27 cellular contexts compared by ENCODE assay signal in the genomic region with DNA sequence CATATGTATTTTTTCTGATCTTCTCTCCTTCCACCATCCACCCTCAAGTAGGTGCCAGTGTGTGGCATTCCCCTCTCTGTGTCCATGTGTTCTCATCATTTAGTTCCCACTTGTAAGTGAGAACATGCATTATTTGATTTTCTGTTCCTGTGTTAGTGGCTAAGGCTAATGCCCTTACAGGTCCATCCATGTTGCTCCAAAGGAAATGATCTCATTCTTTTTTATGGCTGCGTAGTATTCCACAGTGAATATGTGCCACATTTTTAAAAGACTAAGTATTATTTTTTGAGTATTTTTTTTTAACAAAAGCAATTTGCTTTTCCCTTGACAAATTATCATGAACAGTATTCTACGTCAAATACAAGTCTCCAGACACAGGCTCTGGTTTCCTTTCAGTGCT.
"Had no signal": no experiment of that assay in that cellular context is flagged by ENCODE, and none has a peak within 500 bp of the region (broad histone marks: within the 10 kb centered on the region; RNA-seq: fewer than 3 reads in every experiment).

No MANE protein-coding gene starts in this region.

- H3K27ac ChIP-seq: coronary artery, dorsolateral prefrontal cortex, epithelial cell of prostate, esophagus squamous epithelium, gastrocnemius medialis, heart right ventricle, left lung, lower lobe of right lung had no signal

- H3K27me3 ChIP-seq: dorsolateral prefrontal cortex, esophagus squamous epithelium, gastrocnemius medialis, heart right ventricle, left lung had no signal

- DNase-seq: dermis blood vessel endothelial cell; dorsolateral prefrontal cortex; effector CD4-positive, alpha-beta T cell; effector memory CD4-positive, alpha-beta T cell; esophagus squamous epithelium; foreskin fibroblast; foreskin melanocyte; gastrocnemius medialis; glutamatergic neuron; head of caudate nucleus; heart right ventricle; hippocampal formation; left cardiac atrium; left lung; left ventricle myocardium superior; lower lobe of right lung; mesenchymal stem cell; mucosa of descending colon; naive B cell had no signal

- H3K4me3 Mint-ChIP-seq: mesothelial cell of epicardium, naive B cell had no signal

- H3K9me3 ChIP-seq: gastrocnemius medialis had no signal

- H3K4me1 ChIP-seq: esophagus squamous epithelium, gastrocnemius medialis, left lung, lower lobe of right lung had no signal

- H3K27ac Mint-ChIP-seq: mesothelial cell of epicardium had no signal

- H3K4me1 Mint-ChIP-seq: mesothelial cell of epicardium had no signal

- H3K27me3 Mint-ChIP-seq: naive B cell had no signal

- FAIRE-seq: colon, endometrium, islet of Langerhans, keratinocyte had no signal

- H3K4me3 ChIP-seq: coronary artery, dorsolateral prefrontal cortex, esophagus squamous epithelium, gastrocnemius medialis, heart right ventricle, left lung, lower lobe of right lung, mucosa of descending colon had no signal

- ATAC-seq: esophagus mucosa, gastrocnemius medialis, heart right ventricle, left cardiac atrium, left lung, left ventricle myocardium superior, lower lobe of right lung, mucosa of descending colon had no signal
